8 cellular contexts compared by ENCODE assay signal in genomic region chr11:64355078-64355940, GRCh38. TPM values are rescaled to one million over a fixed set of nuclear protein-coding genes. Genes with fewer than 3 reads are reported as not detected.
A peak's percentile ranks its signal among the peaks of the same experiment; 100 is the strongest.
DNase-seq lines count a peak whose midpoint lies in the region; ATAC-seq and TF ChIP-seq lines count a peak whose summit lies in the region.

No MANE protein-coding gene starts in this region.

- H3K4me3 ChIP-seq in adipocyte (ENCODE audit: low read length) (peak overlapping the region; percentile 71), cardiac muscle cell (no peak overlapping the region)

- H3K36me3 ChIP-seq in adipocyte (ENCODE audit: control insufficient read depth, insufficient read depth, low read length, severe bottlenecking) (no peaks in the 10 kb centered on the region), cardiac muscle cell (no peaks in the 10 kb centered on the region)

- no peaks in the 10 kb centered on the region for H3K9me3 ChIP-seq in adipocyte (ENCODE audit: control insufficient read depth, low read length)
- no peaks in the 10 kb centered on the region for H3K9me3 ChIP-seq in cardiac muscle cell (ENCODE audit: low read depth)

- H3K27me3 ChIP-seq in adipocyte (replicated peaks; ENCODE audit: control insufficient read depth, insufficient read depth, low read length) (no peaks in the 10 kb centered on the region), cardiac muscle cell (no peaks in the 10 kb centered on the region)

- peaks cover 28% of the 10 kb centered on the region for H3K4me1 ChIP-seq in adipocyte (ENCODE audit: control insufficient read depth, insufficient read depth, low read length)
- peaks cover 22% of the 10 kb centered on the region for H3K4me1 ChIP-seq in cardiac muscle cell (ENCODE audit: low read depth)

- ATAC-seq in GM18517 (IDR thresholded peaks at IDR 0.05; ENCODE audit: unreplicated experiment), result no peak
- ATAC-seq in HG03469 (IDR thresholded peaks at IDR 0.05; ENCODE audit: unreplicated experiment), result no peak

- TF ChIP-seq CTCF in cardiac muscle cell (IDR thresholded peaks at IDR 0.05; ENCODE audit: low read depth, low read length), result peak; percentile 89

- peak overlapping the region; percentile 18 for H3K27ac ChIP-seq in cardiac muscle cell

- intact Hi-C loops in posterior cingulate gyrus (cut with DNase I), result loop anchor here (5.0 kb wide), 1 partner anchor 38 kb away; the partner anchor contains the start of genes PRDX5 and TRMT112

- DNase-seq in C1 segment of cervical spinal cord (lab: John Stamatoyannopoulos, UW) (peak in 11 of 14 donors; percentile 35 to 89 (median 66)), GOT3 (lab: John Stamatoyannopoulos, UW) (peak; percentile 46), NCI-H526 (lab: John Stamatoyannopoulos, UW) (peak; percentile 62 to 92), adipocyte (ENCODE audit: low read depth) (peak; percentile 87), cardiac muscle cell (ENCODE audit: low read depth in 1 of 2, low spot score in 1 of 2) (peak; percentile 83 to 84), posterior cingulate gyrus (peak in 9 of 10 donors; percentile 55 to 95 (median 74))

- peak overlapping the region; percentile 77 for H3K9ac ChIP-seq in adipocyte (ENCODE audit: low read length)

RNA-seq across cellular contexts. Expression of gene RPS6KA4, which starts 3.7 kb away (rescaled TPM):
- 28.2 and 30.4 TPM in 2 replicates for total RNA-seq in cardiac muscle cell
- 19.7 and 22.3 TPM in 2 replicates for polyA plus RNA-seq in cardiac muscle cell

RNA-seq across cellular contexts. Expression of gene CCDC88B, which starts 15.3 kb away (rescaled TPM):
- total RNA-seq in cardiac muscle cell, result 5.9 and 8.4 TPM in 2 replicates
- polyA plus RNA-seq in cardiac muscle cell, result 8.6 and 9.5 TPM in 2 replicates

RNA-seq across cellular contexts. Expression of gene PRDX5, which starts 37.4 kb away (rescaled TPM):
- 500 and 570 TPM in 2 replicates for total RNA-seq in cardiac muscle cell
- polyA plus RNA-seq in cardiac muscle cell, result 646 and 784 TPM in 2 replicates

RNA-seq across cellular contexts. Expression of gene TRMT112, which starts 38.0 kb away (rescaled TPM):
- total RNA-seq in cardiac muscle cell, result 298 and 438 TPM in 2 replicates
- polyA plus RNA-seq in cardiac muscle cell, result 331 and 375 TPM in 2 replicates

RNA-seq across cellular contexts. Expression of gene ESRRA, which starts 50.0 kb away (rescaled TPM):
- 77.0 and 94.0 TPM in 2 replicates for total RNA-seq in cardiac muscle cell
- 48.8 and 49.3 TPM in 2 replicates for polyA plus RNA-seq in cardiac muscle cell
